ENCODE assay signal across 21 cellular contexts in genomic region chr21:30336596-30336995, GRCh38. TPM values are rescaled to one million over a fixed set of nuclear protein-coding genes. Genes with fewer than 3 reads are reported as not detected.
DNase-seq lines count a peak whose midpoint lies in the region; ATAC-seq and TF ChIP-seq lines count a peak whose summit lies in the region.
"Had no signal": no experiment of that assay in that cellular context is flagged by ENCODE, and none has a peak within 500 bp of the region (broad histone marks: within the 10 kb centered on the region; RNA-seq: fewer than 3 reads in every experiment).

No MANE protein-coding gene starts in this region.

- no peaks in the 10 kb centered on the region for H3K36me3 Mint-ChIP-seq in chondrocyte (ENCODE audit: low read depth)
- no peaks in the 10 kb centered on the region for H3K36me3 Mint-ChIP-seq in stimulated activated effector memory CD8-positive, alpha-beta T cell treated with anti-CD3 and anti-CD28 coated beads, Interleukin-12 subunit alpha, Interleukin-12 subunit beta, amount 100 ng/mL, for 72 hours
- no peaks in the 10 kb centered on the region for H3K36me3 Mint-ChIP-seq in activated T-cell treated with anti-CD3 and anti-CD28 coated beads, Interleukin-2, amount 50 U/mL, for 4 hours (ENCODE audit: insufficient read depth)
- H3K36me3 Mint-ChIP-seq: CD14-positive monocyte had no signal

- H3K9ac ChIP-seq in adipocyte (ENCODE audit: low read length): peak overlapping the region; percentile 63
- H3K9ac ChIP-seq in mesenchymal stem cell (ENCODE audit: low read length): no peak overlapping the region

- H3K4me1 ChIP-seq in adipocyte (ENCODE audit: control insufficient read depth, insufficient read depth, low read length) (peaks cover 44% of the 10 kb centered on the region), mesenchymal stem cell (ENCODE audit: control insufficient read depth, insufficient read depth, low read depth, low read length) (peaks cover 1% of the 10 kb centered on the region)
- H3K4me1 ChIP-seq: A549 had no signal

- no peaks in the 10 kb centered on the region for H3K79me1 ChIP-seq in mesenchymal stem cell (replicated peaks; ENCODE audit: low read length, poor library complexity, severe bottlenecking)

- no peak overlapping the region for H2AFZ ChIP-seq in mesenchymal stem cell (ENCODE audit: low read depth, low read length)
- H2AFZ ChIP-seq: PC-9 had no signal

- TF ChIP-seq CTCF in chondrocyte (IDR thresholded peaks at IDR 0.05): no peak

- no peak overlapping the region for H4K91ac ChIP-seq in mesenchymal stem cell (ENCODE audit: low read length)

- H3K36me3 ChIP-seq in adipocyte (ENCODE audit: control insufficient read depth, insufficient read depth, low read length, severe bottlenecking) (no peaks in the 10 kb centered on the region), mesenchymal stem cell (ENCODE audit: control insufficient read depth in 1 of 2, insufficient read depth in 2 of 2, low read depth in 1 of 2, low read length in 2 of 2) (no peaks in the 10 kb centered on the region)

- no peak overlapping the region for H2BK120ac ChIP-seq in mesenchymal stem cell (ENCODE audit: low read depth, low read length)

- no peak overlapping the region for H2BK15ac ChIP-seq in mesenchymal stem cell (ENCODE audit: low read depth, poor library complexity, severe bottlenecking)

- H2BK12ac ChIP-seq in mesenchymal stem cell (ENCODE audit: low read length in 2 of 2): no peak overlapping the region

- no peaks in the 10 kb centered on the region for H3K27me3 ChIP-seq in adipocyte (replicated peaks; ENCODE audit: control insufficient read depth, insufficient read depth, low read length)
- H3K27me3 ChIP-seq in mesenchymal stem cell (ENCODE audit: control insufficient read depth in 1 of 2, insufficient read depth in 1 of 2, low read length in 2 of 2): no peaks in the 10 kb centered on the region

- no peak for ATAC-seq in stimulated activated effector memory CD8-positive, alpha-beta T cell treated with anti-CD3 and anti-CD28 coated beads, Interleukin-12 subunit alpha, Interleukin-12 subunit beta, amount 100 ng/mL, for 72 hours
- no peak for ATAC-seq in activated T-cell treated with anti-CD3 and anti-CD28 coated beads, Interleukin-2, amount 50 U/mL, for 4 hours
- ATAC-seq: A549, Right ventricle myocardium inferior had no signal

- DNase-seq in GM03348 (ENCODE audit: low spot score): peak; percentile 10
- peak; percentile 2 for DNase-seq in adipocyte (ENCODE audit: low read depth)
- DNase-seq in chondrocyte (ENCODE audit: low spot score): no peak
- no peak for DNase-seq in mesenchymal stem cell
- no peak for DNase-seq in stimulated activated effector memory CD8-positive, alpha-beta T cell treated with anti-CD3 and anti-CD28 coated beads, Interleukin-12 subunit alpha, Interleukin-12 subunit beta, amount 100 ng/mL, for 72 hours (ENCODE audit: low spot score in 2 of 2)
- no peak for DNase-seq in activated T-cell treated with anti-CD3 and anti-CD28 coated beads, Interleukin-2, amount 50 U/mL, for 4 hours
- DNase-seq in 8988T: no peak
- DNase-seq in NCI-H187 treated with DMSO at 0.1 percent for 48 hours (lab: John Stamatoyannopoulos, UW): no peak
- DNase-seq: DMS 273 treated with DMSO at 0.1 percent for 48 hours, GOT3, KBM-7, NCI-H1436, NCI-H2029 treated with DMSO at 0.1 percent for 48 hours, NCI-H2171 treated with DMSO at 0.1 percent for 48 hours, NCI-H510A, NCI-H774, PC-9 had no signal

- no peak overlapping the region for H2BK5ac ChIP-seq in mesenchymal stem cell (ENCODE audit: low read depth, low read length, poor library complexity, severe bottlenecking)

- no peak overlapping the region for H3K18ac ChIP-seq in mesenchymal stem cell (ENCODE audit: low read depth in 1 of 2, low read length in 2 of 2)

- peaks cover 43% of the 10 kb centered on the region for H3K4me1 Mint-ChIP-seq in chondrocyte (ENCODE audit: low read depth)
- H3K4me1 Mint-ChIP-seq in stimulated activated effector memory CD8-positive, alpha-beta T cell treated with anti-CD3 and anti-CD28 coated beads, Interleukin-12 subunit alpha, Interleukin-12 subunit beta, amount 100 ng/mL, for 72 hours: no peaks in the 10 kb centered on the region
- no peaks in the 10 kb centered on the region for H3K4me1 Mint-ChIP-seq in activated T-cell treated with anti-CD3 and anti-CD28 coated beads, Interleukin-2, amount 50 U/mL, for 4 hours (ENCODE audit: low read depth)
- H3K4me1 Mint-ChIP-seq: CD14-positive monocyte had no signal

- H3K23ac ChIP-seq in mesenchymal stem cell (ENCODE audit: low read length in 2 of 2): no peak overlapping the region

- H3K4ac ChIP-seq in mesenchymal stem cell (ENCODE audit: low read depth in 1 of 2, low read length in 2 of 2): no peak overlapping the region

- H3K27ac Mint-ChIP-seq in chondrocyte (ENCODE audit: unreplicated experiment): peak overlapping the region; percentile 45
- H3K27ac Mint-ChIP-seq in stimulated activated effector memory CD8-positive, alpha-beta T cell treated with anti-CD3 and anti-CD28 coated beads, Interleukin-12 subunit alpha, Interleukin-12 subunit beta, amount 100 ng/mL, for 72 hours: no peak overlapping the region
- H3K27ac Mint-ChIP-seq: CD14-positive monocyte had no signal

- no peak overlapping the region for H2AK5ac ChIP-seq in mesenchymal stem cell (ENCODE audit: low read length, severe bottlenecking)

- no peak overlapping the region for H3K4me3 Mint-ChIP-seq in chondrocyte (ENCODE audit: unreplicated experiment)
- H3K4me3 Mint-ChIP-seq in stimulated activated effector memory CD8-positive, alpha-beta T cell treated with anti-CD3 and anti-CD28 coated beads, Interleukin-12 subunit alpha, Interleukin-12 subunit beta, amount 100 ng/mL, for 72 hours: no peak overlapping the region
- no peak overlapping the region for H3K4me3 Mint-ChIP-seq in activated T-cell treated with anti-CD3 and anti-CD28 coated beads, Interleukin-2, amount 50 U/mL, for 4 hours
- H3K4me3 Mint-ChIP-seq: CD14-positive monocyte had no signal

- H3K4me2 ChIP-seq in mesenchymal stem cell (ENCODE audit: low read length, poor library complexity, severe bottlenecking): no peak overlapping the region
- H3K4me2 ChIP-seq: A549, PC-9 had no signal

- no peaks in the 10 kb centered on the region for H3K27me3 Mint-ChIP-seq in chondrocyte (ENCODE audit: low read depth)
- no peaks in the 10 kb centered on the region for H3K27me3 Mint-ChIP-seq in activated T-cell treated with anti-CD3 and anti-CD28 coated beads, Interleukin-2, amount 50 U/mL, for 4 hours (ENCODE audit: low read depth)

- no peaks in the 10 kb centered on the region for H3K9me3 ChIP-seq in adipocyte (ENCODE audit: control insufficient read depth, low read length)
- no peaks in the 10 kb centered on the region for H3K9me3 ChIP-seq in mesenchymal stem cell (ENCODE audit: control insufficient read depth, low read length)
- H3K9me3 ChIP-seq: A549 had no signal

- H4K8ac ChIP-seq in mesenchymal stem cell (ENCODE audit: low read length): no peak overlapping the region

- WGBS in mesenchymal stem cell: 14% methylated on average over 1 of the region's 2 CpGs

- H3K9me3 Mint-ChIP-seq in chondrocyte (ENCODE audit: low read depth): no peaks in the 10 kb centered on the region
- no peaks in the 10 kb centered on the region for H3K9me3 Mint-ChIP-seq in stimulated activated effector memory CD8-positive, alpha-beta T cell treated with anti-CD3 and anti-CD28 coated beads, Interleukin-12 subunit alpha, Interleukin-12 subunit beta, amount 100 ng/mL, for 72 hours
- no peaks in the 10 kb centered on the region for H3K9me3 Mint-ChIP-seq in activated T-cell treated with anti-CD3 and anti-CD28 coated beads, Interleukin-2, amount 50 U/mL, for 4 hours

- peak overlapping the region; percentile 57 for H3K27ac ChIP-seq in mesenchymal stem cell (ENCODE audit: low read length, poor library complexity, severe bottlenecking)
- H3K27ac ChIP-seq: A549, PC-9 had no signal

- H3K4me3 ChIP-seq in adipocyte (ENCODE audit: low read length) (peak overlapping the region; percentile 18), mesenchymal stem cell (ENCODE audit: insufficient read depth in 1 of 2, low read depth in 1 of 2, low read length in 2 of 2) (no peak overlapping the region)
- H3K4me3 ChIP-seq: A549, PC-9 had no signal

- H3K14ac ChIP-seq in mesenchymal stem cell (ENCODE audit: low read length in 2 of 2): no peak overlapping the region

RNA-seq across cellular contexts. Expression of gene KRTAP27-1, which starts 0.9 kb away (rescaled TPM):
- total RNA-seq in chondrocyte: not detected in 3 replicates
- not detected for polyA plus RNA-seq in mesenchymal stem cell (2013, experiment 1 of 2)
- not detected for polyA plus RNA-seq in mesenchymal stem cell (2013, experiment 2 of 2)
- not detected for total RNA-seq in activated T-cell treated with anti-CD3 and anti-CD28 coated beads, Interleukin-2, amount 50 U/mL, for 4 hours
- total RNA-seq: Daoy, PC-9, Right ventricle myocardium inferior had no signal
- polyA plus RNA-seq: A549, CD14-positive monocyte had no signal

RNA-seq across cellular contexts. Expression of gene KRTAP23-1, which starts 11.8 kb away (rescaled TPM):
- total RNA-seq in chondrocyte: not detected in 3 replicates
- polyA plus RNA-seq in mesenchymal stem cell (2013, experiment 1 of 2): not detected
- polyA plus RNA-seq in mesenchymal stem cell (2013, experiment 2 of 2): not detected
- total RNA-seq in activated T-cell treated with anti-CD3 and anti-CD28 coated beads, Interleukin-2, amount 50 U/mL, for 4 hours: not detected
- total RNA-seq: Daoy, PC-9, Right ventricle myocardium inferior had no signal
- polyA plus RNA-seq: A549, CD14-positive monocyte had no signal

RNA-seq across cellular contexts. Expression of gene KRTAP26-1, which starts 16.5 kb away (rescaled TPM):
- not detected in 3 replicates for total RNA-seq in chondrocyte
- not detected for polyA plus RNA-seq in mesenchymal stem cell (2013, experiment 1 of 2)
- not detected for polyA plus RNA-seq in mesenchymal stem cell (2013, experiment 2 of 2)
- total RNA-seq in activated T-cell treated with anti-CD3 and anti-CD28 coated beads, Interleukin-2, amount 50 U/mL, for 4 hours: not detected
- total RNA-seq: Daoy, PC-9, Right ventricle myocardium inferior had no signal
- polyA plus RNA-seq: A549, CD14-positive monocyte had no signal

RNA-seq across cellular contexts. Expression of gene KRTAP13-2, which starts 35.5 kb away (rescaled TPM):
- not detected in 3 replicates for total RNA-seq in chondrocyte
- polyA plus RNA-seq in mesenchymal stem cell (2013, experiment 1 of 2): not detected
- not detected for polyA plus RNA-seq in mesenchymal stem cell (2013, experiment 2 of 2)
- not detected for total RNA-seq in activated T-cell treated with anti-CD3 and anti-CD28 coated beads, Interleukin-2, amount 50 U/mL, for 4 hours
- total RNA-seq: Daoy, PC-9, Right ventricle myocardium inferior had no signal
- polyA plus RNA-seq: A549, CD14-positive monocyte had no signal

RNA-seq across cellular contexts. Expression of gene KRTAP25-1, which starts 47.3 kb away (rescaled TPM):
- not detected in 3 replicates for total RNA-seq in chondrocyte
- not detected for polyA plus RNA-seq in mesenchymal stem cell (2013, experiment 1 of 2)
- not detected for polyA plus RNA-seq in mesenchymal stem cell (2013, experiment 2 of 2)
- not detected for total RNA-seq in activated T-cell treated with anti-CD3 and anti-CD28 coated beads, Interleukin-2, amount 50 U/mL, for 4 hours
- total RNA-seq: Daoy, PC-9, Right ventricle myocardium inferior had no signal
- polyA plus RNA-seq: A549, CD14-positive monocyte had no signal

Comparison
In these comparisons a context has a peak if more than half of its experiments do, and no peak if none do; other contexts are left out.
1. DNase-seq: peak in GM03348 (single experiment) and adipocyte (single experiment); none in chondrocyte (single experiment), mesenchymal stem cell (single experiment), stimulated activated effector memory CD8-positive, alpha-beta T cell treated with anti-CD3 and anti-CD28 coated beads, Interleukin-12 subunit alpha, Interleukin-12 subunit beta, amount 100 ng/mL, for 72 hours (0 of 2), activated T-cell treated with anti-CD3 and anti-CD28 coated beads, Interleukin-2, amount 50 U/mL, for 4 hours (single experiment), 8988T (single experiment) and NCI-H187 treated with DMSO at 0.1 percent for 48 hours (single experiment).